ENCODE assay signal across 26 cellular contexts in genomic region chr20:52869698-52870288, GRCh38.
"Had no signal": no experiment of that assay in that cellular context is flagged by ENCODE, and none has a peak within 500 bp of the region (broad histone marks: within the 10 kb centered on the region; RNA-seq: fewer than 3 reads in every experiment).

No MANE protein-coding gene starts in this region.

- H3K27ac ChIP-seq: adrenal gland, body of pancreas, cardiac muscle cell, colonic mucosa, gastroesophageal sphincter, hepatocyte, neutrophil, right lobe of liver, tibial nerve, WERI-Rb-1 had no signal

- H3K36me3 ChIP-seq: adrenal gland, cardiac muscle cell, colonic mucosa, gastroesophageal sphincter, neutrophil, right lobe of liver, tibial nerve, WERI-Rb-1 had no signal

- H3K4me3 Mint-ChIP-seq: activated naive CD8-positive, alpha-beta T cell treated with anti-CD3 and anti-CD28 coated beads for 36 hours; mesothelial cell of epicardium; naive B cell; nephron progenitor cell; T-helper 17 cell had no signal

- H3K27me3 ChIP-seq: adrenal gland, body of pancreas, cardiac muscle cell, colonic mucosa, gastroesophageal sphincter, hepatocyte, neutrophil, right lobe of liver, tibial nerve had no signal

- H3K4me1 Mint-ChIP-seq: naive B cell had no signal

- H3K9me3 ChIP-seq: adrenal gland, body of pancreas, colonic mucosa, gastroesophageal sphincter, neutrophil, right lobe of liver, tibial nerve had no signal

- DNase-seq: activated CD4-positive, alpha-beta T cell treated with anti-CD3 and anti-CD28 coated beads, Interleukin-2, amount 50 U/mL, for 1 hour; activated CD8-positive, alpha-beta memory T cell treated with anti-CD3 and anti-CD28 coated beads for 24 hours; activated effector memory CD4-positive, alpha-beta T cell treated with anti-CD3 and anti-CD28 coated beads, Interleukin-2, amount 50 U/mL, for 16 hours; activated naive CD8-positive, alpha-beta T cell treated with anti-CD3 and anti-CD28 coated beads for 36 hours; adrenal gland; aorta; body of pancreas; cerebellar nuclear complex; colonic mucosa; effector CD8-positive, alpha-beta T cell; islet precursor cell; left cardiac atrium; naive B cell; nephron progenitor cell; stimulated activated CD4-positive, alpha-beta T cell treated with anti-CD3 and anti-CD28 coated beads, Interleukin-2, amount 100 ng/mL, for 48 hours; stimulated activated naive CD4-positive, alpha-beta T cell treated with Interleukin-2 at 50 U/mL for 16 hours; T-helper 17 cell; T1000; WERI-Rb-1 had no signal

- H3K4me2 ChIP-seq: hepatocyte had no signal

- H3K36me3 Mint-ChIP-seq: activated naive CD8-positive, alpha-beta T cell treated with anti-CD3 and anti-CD28 coated beads for 36 hours; mesothelial cell of epicardium; naive B cell had no signal

- H3K79me2 ChIP-seq: hepatocyte had no signal

- H2AFZ ChIP-seq: hepatocyte had no signal

- H3K4me1 ChIP-seq: adrenal gland, colonic mucosa, gastroesophageal sphincter, tibial nerve had no signal

- H3K27me3 Mint-ChIP-seq: activated naive CD8-positive, alpha-beta T cell treated with anti-CD3 and anti-CD28 coated beads for 36 hours had no signal

- H3K4me3 ChIP-seq: adrenal gland, body of pancreas, cardiac muscle cell, colonic mucosa, gastroesophageal sphincter, hepatocyte, right lobe of liver, tibial nerve had no signal

- H3K27ac Mint-ChIP-seq: activated naive CD8-positive, alpha-beta T cell treated with anti-CD3 and anti-CD28 coated beads for 36 hours; mesothelial cell of epicardium; naive B cell; nephron progenitor cell; T-helper 17 cell had no signal
